In the genomic region with DNA sequence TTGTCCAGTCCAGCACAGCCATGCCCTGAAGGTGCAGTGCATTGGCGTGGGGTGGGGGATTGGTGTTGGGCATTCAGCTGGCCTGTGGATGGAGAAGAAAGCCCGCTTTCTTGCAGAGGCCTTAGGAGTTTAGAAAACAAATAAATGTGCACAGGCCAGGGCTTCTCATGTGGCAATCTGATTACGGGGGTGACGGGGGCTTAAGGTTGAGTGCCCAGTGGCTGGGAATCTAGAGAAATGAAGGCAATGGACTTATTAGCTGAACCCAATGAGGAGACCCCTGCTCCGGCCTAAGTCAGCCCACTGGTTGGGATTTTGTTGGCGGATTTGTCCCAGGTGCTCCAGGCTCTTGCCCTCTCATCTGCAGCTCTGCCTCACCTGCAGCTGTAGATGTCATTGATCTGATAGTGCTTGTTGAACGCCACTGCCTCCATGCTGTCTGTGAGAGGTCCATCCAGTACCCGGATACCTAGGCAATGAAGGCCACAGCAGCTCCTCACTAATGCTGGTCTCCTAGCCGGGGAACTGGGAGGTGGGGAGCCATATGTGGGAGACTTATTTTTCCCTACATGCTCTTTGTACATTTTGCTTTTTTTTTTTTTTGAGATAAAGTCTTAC, we compare ENCODE assay signal across 9 cellular contexts. TPM values are rescaled to one million over a fixed set of nuclear protein-coding genes. Genes with fewer than 3 reads are reported as not detected.
A peak's percentile ranks its signal among the peaks of the same experiment; 100 is the strongest.
DNase-seq lines count a peak whose midpoint lies in the region; ATAC-seq, FAIRE-seq and TF ChIP-seq lines count a peak whose summit lies in the region.
"Had no signal": no experiment of that assay in that cellular context is flagged by ENCODE, and none has a peak within 500 bp of the region (broad histone marks: within the 10 kb centered on the region; RNA-seq: fewer than 3 reads in every experiment).

No MANE protein-coding gene starts in this region.

- H3K27ac ChIP-seq in cardiac muscle cell (peak overlapping the region; percentile 39), heart left ventricle (peak overlapping the region in 1 of 12 donors; percentile 89), K562 (ENCODE audit: extremely low read depth, low read depth, low read length) (no peak overlapping the region), testis (no peak overlapping the region)
- H3K27ac ChIP-seq: A549 had no signal

- in situ Hi-C loops in K562 (cut with MboI): loop anchor here (10.0 to 25.0 kb wide), 2 partner anchors 341 to 713 kb away; no protein-coding TSS in a partner anchor

- no peak for TF ChIP-seq RAD21 in K562 (CRISPR knock-in tag; conservative IDR thresholded peaks at IDR 0.05 in 1 of 2, IDR thresholded peaks at IDR 0.05 in 1 of 2)

- DNase-seq in cardiac muscle cell (ENCODE audit: low read depth in 1 of 2, low spot score in 1 of 2) (no peak), heart left ventricle (no peak), K562 (ENCODE audit: extremely low read depth in 1 of 4, low spot score in 3 of 4) (no peak), mesenteric fat pad (ENCODE audit: low spot score) (peak; percentile 60), testis (peak; percentile 12), iPS-NIHi11 (ENCODE audit: low spot score) (no peak), cerebellar cortex (ENCODE audit: low spot score) (no peak)
- DNase-seq in activated CD4-positive, alpha-beta T cell treated with anti-CD3 and anti-CD28 coated beads for 4 hours: no peak

- ATAC-seq in heart left ventricle (no peak), K562 (no peak)

- CTCF ChIA-PET in K562 (lab: Yijun Ruan, JAX; ENCODE audit: low intra/inter-chr PET ratio): interaction anchor here (1.1 to 1.3 kb wide), 3 partner anchors 44 to 493 kb away, joined by 3 to 12 read pairs (median 4); a partner anchor contains a TSS

- H3K79me2 ChIP-seq in K562 (ENCODE audit: control insufficient read depth, insufficient read depth, low read length): peaks cover 9% of the 10 kb centered on the region

- POLR2A ChIA-PET in K562 (lab: Yijun Ruan, JAX): interaction anchor here (0.7 to 1.2 kb wide), 2 partner anchors 12 to 111 kb away, joined by 3 to 4 read pairs; no protein-coding TSS in a partner anchor

- H3K9me3 ChIP-seq in cardiac muscle cell (ENCODE audit: low read depth): no peaks in the 10 kb centered on the region
- no peaks in the 10 kb centered on the region for H3K9me3 ChIP-seq in heart left ventricle
- H3K9me3 ChIP-seq in K562 (replicated peaks; ENCODE audit: control insufficient read depth, insufficient read depth, low read depth, low read length): no peaks in the 10 kb centered on the region
- no peaks in the 10 kb centered on the region for H3K9me3 ChIP-seq in testis
- H3K9me3 ChIP-seq: A549 had no signal

- no peak overlapping the region for H3K4me3 ChIP-seq in cardiac muscle cell
- H3K4me3 ChIP-seq in heart left ventricle: no peak overlapping the region
- H3K4me3 ChIP-seq in K562: no peak overlapping the region
- no peak overlapping the region for H3K4me3 ChIP-seq in testis
- H3K4me3 ChIP-seq: A549 had no signal

- FAIRE-seq in K562 (lab: Jason Lieb, UNC): no peak
- FAIRE-seq: A549 had no signal

- TF ChIP-seq POLR2A in heart left ventricle (IDR thresholded peaks at IDR 0.05) (no peak), K562 (conservative IDR thresholded peaks at IDR 0.05) (no peak), testis (IDR thresholded peaks at IDR 0.05) (no peak)

- H3K4me2 ChIP-seq in K562 (ENCODE audit: insufficient read depth, low read length): no peak overlapping the region
- H3K4me2 ChIP-seq: A549 had no signal

- H3K36me3 ChIP-seq in cardiac muscle cell: peaks cover 9% of the 10 kb centered on the region
- H3K36me3 ChIP-seq in heart left ventricle: peaks cover 0 to 90% (median 70%) of the 10 kb centered on the region in 9 donors
- H3K36me3 ChIP-seq in K562 (ENCODE audit: control insufficient read depth, insufficient read depth, low read length): peaks cover 75% of the 10 kb centered on the region
- H3K36me3 ChIP-seq in testis (ENCODE audit: low read depth, missing control alignments): no peaks in the 10 kb centered on the region

- H3K27me3 ChIP-seq in cardiac muscle cell (no peaks in the 10 kb centered on the region), heart left ventricle (no peaks in the 10 kb centered on the region), K562 (ENCODE audit: control insufficient read depth in 2 of 2, insufficient read depth in 2 of 2, low read length in 2 of 2) (no peaks in the 10 kb centered on the region), testis (no peaks in the 10 kb centered on the region)

- intact Hi-C loops in heart left ventricle (cut with DNase I): loop anchor here (1.0 to 10.0 kb wide), 16 partner anchors 43 to 493 kb away; a partner anchor contains a TSS
- intact Hi-C loops in K562 (cut with micrococcal nuclease): loop anchor here (1.0 to 5.0 kb wide), 5 partner anchors 44 to 493 kb away; a partner anchor contains a TSS
- intact Hi-C loops in testis (cut with DNase I; ENCODE audit: low total_unique reads): no loop called here

- TF ChIP-seq CTCF in cardiac muscle cell (IDR thresholded peaks at IDR 0.05; ENCODE audit: low read depth, low read length) (no peak), heart left ventricle (IDR thresholded peaks at IDR 0.05) (no peak), K562 (IDR thresholded peaks at IDR 0.05 in 2 of 3, conservative IDR thresholded peaks at IDR 0.05 in 1 of 3; ENCODE audit: insufficient read depth in 2 of 3, low read depth in 1 of 3, low read length in 3 of 3) (no peak), testis (IDR thresholded peaks at IDR 0.05) (no peak)

- BruUV-seq in K562 (replicated peaks; lab: Mats Ljungman, UMichigan): no TSS peak

- no peak overlapping the region for H2AFZ ChIP-seq in K562 (ENCODE audit: low read depth, low read length)

- no peak for TF ChIP-seq EP300 in K562 (IDR thresholded peaks at IDR 0.05; ENCODE audit: low read length)

- H3K4me1 ChIP-seq in cardiac muscle cell (ENCODE audit: low read depth): peaks cover 24% of the 10 kb centered on the region
- peaks cover 9 to 39% (median 22%) of the 10 kb centered on the region in 12 donors for H3K4me1 ChIP-seq in heart left ventricle
- peaks cover 39 to 45% of the 10 kb centered on the region in 2 experiments; a peak in 4 of 5 replicates for H3K4me1 ChIP-seq in K562 (replicated peaks in 1 of 2; ENCODE audit: control insufficient read depth in 2 of 2, insufficient read depth in 2 of 2, low read length in 2 of 2)
- H3K4me1 ChIP-seq in testis: peaks cover 17% of the 10 kb centered on the region

- peak overlapping the region in 1 of 2 experiments; percentile 37; a peak in 1 of 4 replicates for H3K9ac ChIP-seq in K562 (ENCODE audit: insufficient read depth in 1 of 2, low read depth in 2 of 2, low read length in 2 of 2)

- WGBS in heart left ventricle, 4 donors: 96 to 97% (median 97%) methylated on average over 9 of the region's 9 CpGs
- 89% methylated on average over 9 of the region's 9 CpGs for WGBS in K562 (ENCODE audit: insufficient coverage, low coverage, missing lambda C conversion rate)
- 86 to 95% methylated on average over 9 of the region's 9 CpGs for WGBS in testis, 2 donors

- peaks cover 4% of the 10 kb centered on the region for H3K9me1 ChIP-seq in K562 (ENCODE audit: control insufficient read depth, insufficient read depth, low read length)

- H4K20me1 ChIP-seq in K562 (replicated peaks; ENCODE audit: control insufficient read depth, insufficient read depth, low read length): peaks cover 10% of the 10 kb centered on the region

RNA-seq across cellular contexts. Expression of a gene that starts 6.2 kb away (rescaled TPM):
- 43.6 and 46.6 TPM in 2 replicates for total RNA-seq in cardiac muscle cell
- 31.6 and 31.7 TPM in 2 replicates for polyA plus RNA-seq in cardiac muscle cell
- 10 to 100 TPM; 16.9 to 43.4 (median 25.5) TPM for total RNA-seq in heart left ventricle
- polyA plus RNA-seq in heart left ventricle: 10 to 100 TPM; 27.8 to 34.6 TPM
- total RNA-seq in K562 (2011; cell fraction: chromatin; rRNA removed; ENCODE audit: low replicate concordance): 109 and 170 TPM in 2 replicates
- 70.1 and 82.7 TPM in 2 replicates for total RNA-seq in K562 (2011; cell fraction: nucleolus; rRNA removed)
- 95.3 and 149 TPM in 2 replicates for total RNA-seq in K562 (2011; cell fraction: nucleoplasm; rRNA removed)
- total RNA-seq in K562 (2014; rRNA removed): 15.2 and 20.8 TPM in 2 replicates
- 15.2 and 15.6 TPM in 2 replicates for total RNA-seq in K562 (2014; rRNA removed; fragmentation: Illumina TruSeq; extraction: Trizol)
- total RNA-seq in K562 (2015; rRNA removed; fragmentation: Illumina TruSeq; extraction: Trizol): 16.7 and 18.2 TPM in 2 replicates
- 29.2 and 30.4 TPM in 2 replicates for total RNA-seq in K562 (2021)
- 14.9 and 15.6 TPM in 2 replicates for polyA plus RNA-seq in K562 (2011; rRNA removed)
- polyA plus RNA-seq in K562 (2011; cell fraction: cytosol; rRNA removed): 12.6 and 18.1 TPM in 2 replicates
- polyA plus RNA-seq in K562 (2011; cell fraction: nucleus; rRNA removed): 52.6 and 75.4 TPM in 2 replicates
- 14.7 and 15.3 TPM in 2 replicates for polyA plus RNA-seq in K562 (2012)
- polyA plus RNA-seq in K562 (2014; fragmentation: Illumina TruSeq; extraction: Trizol): 19.9 and 22.1 TPM in 2 replicates
- polyA plus RNA-seq in K562 (2014; fragmentation: Nextera tagmentation; extraction: Ambion mirVana): 1 to 10 TPM; 3.1 to 3.9 TPM
- 25.3 and 27.7 TPM in 2 replicates for polyA plus RNA-seq in K562 (2014; rRNA removed)
- 14.8 and 19.1 TPM in 2 replicates for polyA minus RNA-seq in K562 (2011; rRNA and poly(A)+ RNA removed)
- 10.0 and 10.3 TPM in 2 replicates for polyA minus RNA-seq in K562 (2011; cell fraction: cytosol; rRNA and poly(A)+ RNA removed)
- 21.3 and 21.8 TPM in 2 replicates for polyA minus RNA-seq in K562 (2011; cell fraction: nucleus; rRNA and poly(A)+ RNA removed)
- 68.1 TPM for total RNA-seq in mesenteric fat pad
- total RNA-seq in testis: 10 to 100 TPM; 57.7 to 66.5 TPM
- 52.0 TPM for polyA plus RNA-seq in testis (ENCODE audit: insufficient read depth, low read depth, low replicate concordance)

RNA-seq across cellular contexts. Expression of a gene that starts 6.8 kb away (rescaled TPM):
- total RNA-seq in cardiac muscle cell: 14.1 and 20.0 TPM in 2 replicates
- 13.8 and 24.6 TPM in 2 replicates for polyA plus RNA-seq in cardiac muscle cell
- total RNA-seq in heart left ventricle: 10 to 100 TPM; 16.1 to 31.9 (median 23.4) TPM
- 10 to 100 TPM in 1 of 2 donors, 1 to 10 TPM in 1; 8.0 to 12.9 TPM for polyA plus RNA-seq in heart left ventricle
- total RNA-seq in K562 (2011; cell fraction: chromatin; rRNA removed; ENCODE audit: low replicate concordance): 50.5 and 69.2 TPM in 2 replicates
- total RNA-seq in K562 (2011; cell fraction: nucleolus; rRNA removed): 27.5 and 29.7 TPM in 2 replicates
- total RNA-seq in K562 (2011; cell fraction: nucleoplasm; rRNA removed): 50.4 and 53.5 TPM in 2 replicates
- 6.6 and 10.1 TPM in 2 replicates for total RNA-seq in K562 (2014; rRNA removed)
- total RNA-seq in K562 (2014; rRNA removed; fragmentation: Illumina TruSeq; extraction: Trizol): 11.9 and 13.5 TPM in 2 replicates
- 9.5 and 10.2 TPM in 2 replicates for total RNA-seq in K562 (2015; rRNA removed; fragmentation: Illumina TruSeq; extraction: Trizol)
- 22.3 and 24.8 TPM in 2 replicates for total RNA-seq in K562 (2021)
- 12.6 and 18.0 TPM in 2 replicates for polyA plus RNA-seq in K562 (2011; rRNA removed)
- polyA plus RNA-seq in K562 (2011; cell fraction: cytosol; rRNA removed): 12.9 and 16.7 TPM in 2 replicates
- 28.9 and 44.6 TPM in 2 replicates for polyA plus RNA-seq in K562 (2011; cell fraction: nucleus; rRNA removed)
- 12.9 and 16.1 TPM in 2 replicates for polyA plus RNA-seq in K562 (2012)
- polyA plus RNA-seq in K562 (2014; fragmentation: Illumina TruSeq; extraction: Trizol): 20.2 and 22.7 TPM in 2 replicates
- polyA plus RNA-seq in K562 (2014; fragmentation: Nextera tagmentation; extraction: Ambion mirVana): 1 to 10 TPM; 6.6 to 7.4 TPM
- 11.6 and 12.1 TPM in 2 replicates for polyA plus RNA-seq in K562 (2014; rRNA removed)
- polyA minus RNA-seq in K562 (2011; rRNA and poly(A)+ RNA removed): 22.6 and 29.9 TPM in 2 replicates
- 14.1 and 26.8 TPM in 2 replicates for polyA minus RNA-seq in K562 (2011; cell fraction: cytosol; rRNA and poly(A)+ RNA removed)
- polyA minus RNA-seq in K562 (2011; cell fraction: nucleus; rRNA and poly(A)+ RNA removed): 17.6 and 23.9 TPM in 2 replicates
- total RNA-seq in mesenteric fat pad: 21.9 TPM
- total RNA-seq in testis: 10 to 100 TPM; 37.8 to 48.9 TPM
- 44.9 TPM for polyA plus RNA-seq in testis (ENCODE audit: insufficient read depth, low read depth, low replicate concordance)

RNA-seq across cellular contexts. Expression of a gene that starts 26.5 kb away (rescaled TPM):
- total RNA-seq in cardiac muscle cell (82.5 and 1,828 TPM in 2 replicates), heart left ventricle (100 to 1,000 TPM in 7 of 9 donors, 10 to 100 TPM in 2; 63.7 to 338 (median 173) TPM), K562 (2014; rRNA removed) (0.95 and 1.3 TPM in 2 replicates), K562 (2014; rRNA removed; fragmentation: Illumina TruSeq; extraction: Trizol) (1.1 and 1.4 TPM in 2 replicates), K562 (2015; rRNA removed; fragmentation: Illumina TruSeq; extraction: Trizol) (0.87 and 1.2 TPM in 2 replicates), K562 (2021) (3.5 and 3.6 TPM in 2 replicates), mesenteric fat pad (923 TPM), testis (100 to 1,000 TPM; 167 to 187 TPM)
- polyA plus RNA-seq in cardiac muscle cell (65.2 and 1,052 TPM in 2 replicates), heart left ventricle (100 to 1,000 TPM; 319 to 399 TPM), K562 (2011; rRNA removed) (3.0 and 3.1 TPM in 2 replicates), K562 (2014; fragmentation: Illumina TruSeq; extraction: Trizol) (2.4 and 2.8 TPM in 2 replicates), K562 (2014; fragmentation: Nextera tagmentation; extraction: Ambion mirVana) (under 1 TPM; 0.21 to 0.56 TPM), K562 (2014; rRNA removed) (3.2 and 4.9 TPM in 2 replicates), testis (ENCODE audit: insufficient read depth, low read depth, low replicate concordance) (800 TPM)
- total RNA-seq in K562 (2011; cell fraction: chromatin; rRNA removed; ENCODE audit: low replicate concordance): 19.3 and 31.5 TPM in 2 replicates
- total RNA-seq in K562 (2011; cell fraction: nucleolus; rRNA removed): 15.1 and 17.0 TPM in 2 replicates
- total RNA-seq in K562 (2011; cell fraction: nucleoplasm; rRNA removed): 12.9 and 14.2 TPM in 2 replicates
- polyA plus RNA-seq in K562 (2011; cell fraction: cytosol; rRNA removed): 1.3 and 1.4 TPM in 2 replicates
- polyA plus RNA-seq in K562 (2011; cell fraction: nucleus; rRNA removed): 22.1 and 23.9 TPM in 2 replicates
- polyA plus RNA-seq in K562 (2012): 2.5 and 5.8 TPM in 2 replicates
- polyA minus RNA-seq in K562 (2011; rRNA and poly(A)+ RNA removed): 1.7 and 2.7 TPM in 2 replicates
- 2.0 TPM in 1 of 2 replicates, not detected in the other for polyA minus RNA-seq in K562 (2011; cell fraction: cytosol; rRNA and poly(A)+ RNA removed)
- 3.2 and 3.3 TPM in 2 replicates for polyA minus RNA-seq in K562 (2011; cell fraction: nucleus; rRNA and poly(A)+ RNA removed)

RNA-seq across cellular contexts. Expression of a gene that starts 47.1 kb away (rescaled TPM):
- total RNA-seq in cardiac muscle cell: 27.1 and 32.9 TPM in 2 replicates
- polyA plus RNA-seq in cardiac muscle cell: 10.3 and 16.1 TPM in 2 replicates
- total RNA-seq in heart left ventricle: 10 to 100 TPM; 17.2 to 45.5 (median 22.2) TPM
- polyA plus RNA-seq in heart left ventricle: 10 to 100 TPM; 13.9 to 14.5 TPM
- total RNA-seq in K562 (2011; cell fraction: chromatin; rRNA removed; ENCODE audit: low replicate concordance): 140 and 344 TPM in 2 replicates
- 167 and 174 TPM in 2 replicates for total RNA-seq in K562 (2011; cell fraction: nucleolus; rRNA removed)
- total RNA-seq in K562 (2011; cell fraction: nucleoplasm; rRNA removed): 143 and 150 TPM in 2 replicates
- total RNA-seq in K562 (2014; rRNA removed): 5.9 and 7.1 TPM in 2 replicates
- total RNA-seq in K562 (2014; rRNA removed; fragmentation: Illumina TruSeq; extraction: Trizol): 4.4 and 6.5 TPM in 2 replicates
- 6.1 and 7.0 TPM in 2 replicates for total RNA-seq in K562 (2015; rRNA removed; fragmentation: Illumina TruSeq; extraction: Trizol)
- 17.7 and 20.2 TPM in 2 replicates for total RNA-seq in K562 (2021)
- polyA plus RNA-seq in K562 (2011; rRNA removed): 11.5 and 21.7 TPM in 2 replicates
- 11.6 and 15.7 TPM in 2 replicates for polyA plus RNA-seq in K562 (2011; cell fraction: cytosol; rRNA removed)
- 117 and 144 TPM in 2 replicates for polyA plus RNA-seq in K562 (2011; cell fraction: nucleus; rRNA removed)
- 15.7 and 22.6 TPM in 2 replicates for polyA plus RNA-seq in K562 (2012)
- polyA plus RNA-seq in K562 (2014; fragmentation: Illumina TruSeq; extraction: Trizol): 14.4 and 15.6 TPM in 2 replicates
- polyA plus RNA-seq in K562 (2014; fragmentation: Nextera tagmentation; extraction: Ambion mirVana): 1 to 10 TPM; 2.4 to 3.6 TPM
- polyA plus RNA-seq in K562 (2014; rRNA removed): 14.1 and 22.2 TPM in 2 replicates
- polyA minus RNA-seq in K562 (2011; rRNA and poly(A)+ RNA removed): 16.3 and 17.1 TPM in 2 replicates
- polyA minus RNA-seq in K562 (2011; cell fraction: cytosol; rRNA and poly(A)+ RNA removed): 14.1 and 17.0 TPM in 2 replicates
- polyA minus RNA-seq in K562 (2011; cell fraction: nucleus; rRNA and poly(A)+ RNA removed): 32.9 and 48.4 TPM in 2 replicates
- total RNA-seq in mesenteric fat pad: 226 TPM
- total RNA-seq in testis: 100 to 1,000 TPM in 1 of 2 donors, 10 to 100 TPM in 1; 93.8 to 129 TPM
- 69.5 TPM for polyA plus RNA-seq in testis (ENCODE audit: insufficient read depth, low read depth, low replicate concordance)

Comparison
In these comparisons a context has a peak if more than half of its experiments do, and no peak if none do; other contexts are left out.
1. DNase-seq: peak in mesenteric fat pad (single experiment) and testis (single experiment); none in cardiac muscle cell (0 of 2), heart left ventricle (0 of 5), K562 (0 of 4), iPS-NIHi11 (single experiment), cerebellar cortex (single experiment) and activated CD4-positive, alpha-beta T cell treated with anti-CD3 and anti-CD28 coated beads for 4 hours (0 of 2).